1 cellular context compared by ENCODE assay signal in the genomic region with DNA sequence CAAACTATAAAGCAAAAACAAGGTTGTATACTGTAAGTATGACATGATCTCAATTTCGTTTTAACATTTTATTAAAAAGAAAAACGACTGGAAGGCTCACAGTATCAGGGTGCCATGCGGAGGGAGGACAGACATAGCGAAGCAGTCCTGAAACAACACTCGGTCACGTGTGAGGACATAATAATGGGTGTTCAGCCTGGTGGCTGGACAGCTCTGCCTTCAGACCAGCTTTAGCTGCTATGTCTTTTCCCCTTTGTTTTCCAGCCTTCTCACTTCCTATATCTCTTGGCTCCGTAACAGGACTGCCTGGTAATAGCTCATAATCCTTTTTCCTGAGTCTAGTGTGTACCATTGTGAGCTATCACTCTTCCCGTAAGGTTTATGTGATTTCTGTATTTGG.
TF ChIP-seq lines count a peak whose summit lies in the region.

No MANE protein-coding gene starts in this region.

TF ChIP-seq in H1, 55 proteins besides CTCF, POLR2A, EP300 and RAD21:
- no peak for TF ChIP-seq SP4 (IDR thresholded peaks at IDR 0.05; ENCODE audit: low read length)
- TF ChIP-seq, protein P1, sequence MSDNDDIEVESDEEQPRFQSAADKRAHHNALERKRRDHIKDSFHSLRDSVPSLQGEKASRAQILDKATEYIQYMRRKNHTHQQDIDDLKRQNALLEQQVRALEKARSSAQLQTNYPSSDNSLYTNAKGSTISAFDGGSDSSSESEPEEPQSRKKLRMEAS (IDR thresholded peaks at IDR 0.05), result no peak
